8 cellular contexts compared by ENCODE assay signal in the genomic region with DNA sequence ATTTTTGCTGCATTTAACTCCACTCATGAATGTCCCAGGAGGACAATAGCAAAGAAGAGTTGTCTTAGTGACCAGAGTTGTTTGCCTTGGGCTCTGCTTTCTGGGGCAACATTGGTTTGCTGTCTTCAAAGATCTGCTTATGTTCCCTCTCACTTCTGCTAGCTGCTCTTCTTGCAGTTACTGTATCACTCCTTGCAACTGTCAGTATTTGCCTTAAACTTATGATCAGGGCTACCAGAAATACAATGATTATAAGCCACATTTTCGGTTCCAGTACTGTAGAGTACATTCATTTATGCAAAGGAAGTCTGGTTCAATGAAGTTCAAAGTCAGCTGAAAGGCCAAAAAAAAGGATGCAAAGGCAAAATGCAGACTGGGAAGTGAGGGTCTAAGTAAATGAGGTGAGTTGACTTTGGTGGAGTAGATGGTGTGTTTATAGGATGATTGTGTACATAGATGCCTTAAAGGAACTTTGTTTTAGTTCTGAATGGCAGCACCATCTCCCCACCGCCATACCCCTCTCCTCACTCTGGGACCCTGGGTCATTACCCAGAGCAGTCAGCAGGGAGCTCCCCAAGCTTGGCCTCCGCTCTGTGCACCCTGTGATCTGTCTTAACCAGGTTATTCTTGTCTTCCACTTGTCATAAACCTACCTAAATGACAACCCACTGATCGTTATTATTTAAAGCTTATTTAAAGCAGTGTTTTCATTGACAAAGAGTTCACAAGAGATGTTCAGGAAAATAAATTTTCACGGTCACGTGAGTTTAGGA.
DNase-seq lines count a peak whose midpoint lies in the region; ATAC-seq and TF ChIP-seq lines count a peak whose summit lies in the region.

No MANE protein-coding gene starts in this region.

- intact Hi-C loops in mucosa of descending colon (cut with DNase I, micrococcal nuclease) = no loop called here

- H3K4me3 ChIP-seq in LNCaP clone FGC (ENCODE audit: low read depth, low read length) = no peak overlapping the region
- H3K4me3 ChIP-seq in fibroblast of pulmonary artery (replicated peaks; ENCODE audit: low read depth, low read length) = no peak overlapping the region
- H3K4me3 ChIP-seq in mucosa of descending colon = no peak overlapping the region

- TF ChIP-seq CTCF in LNCaP clone FGC (IDR thresholded peaks at IDR 0.05; ENCODE audit: control insufficient read depth, extremely low read depth, insufficient read depth) = peak; percentile 46
- peak; percentile 23 for TF ChIP-seq CTCF in fibroblast of pulmonary artery (IDR thresholded peaks at IDR 0.05; ENCODE audit: low read length, missing control alignments)
- TF ChIP-seq CTCF in mucosa of descending colon (IDR thresholded peaks at IDR 0.05) = no peak

- H3K9me3 ChIP-seq in mucosa of descending colon = no peaks in the 10 kb centered on the region

- peak; percentile 70 for ATAC-seq in GM19351 (IDR thresholded peaks at IDR 0.05; ENCODE audit: unreplicated experiment)
- ATAC-seq in mucosa of descending colon = no peak

- H3K36me3 ChIP-seq in mucosa of descending colon (ENCODE audit: low read depth) = no peaks in the 10 kb centered on the region

- DNase-seq in D341Med (ENCODE audit: low spot score) (peak; percentile 57), LNCaP clone FGC (ENCODE audit: low read depth) (no peak), fibroblast of pulmonary artery (ENCODE audit: low read depth) (no peak), GF-D8 (lab: John Stamatoyannopoulos, UW) (no peak), NCI-H1105 treated with DMSO at 0.1 percent for 48 hours (lab: John Stamatoyannopoulos, UW) (no peak), mucosa of descending colon (no peak), C1 segment of cervical spinal cord (lab: John Stamatoyannopoulos, UW) (no peak)

- no peaks in the 10 kb centered on the region for H3K4me1 ChIP-seq in mucosa of descending colon (ENCODE audit: low read depth)
